Comparison of ENCODE assay signal across 14 cellular contexts in genomic region chr1:198072177-198072576, GRCh38.
A peak's percentile ranks its signal among the peaks of the same experiment; 100 is the strongest.
DNase-seq lines count a peak whose midpoint lies in the region; ATAC-seq, FAIRE-seq and TF ChIP-seq lines count a peak whose summit lies in the region.
"Had no signal": no experiment of that assay in that cellular context is flagged by ENCODE, and none has a peak within 500 bp of the region (broad histone marks: within the 10 kb centered on the region; RNA-seq: fewer than 3 reads in every experiment).

No MANE protein-coding gene starts in this region.

- H3K36me3 ChIP-seq in IMR-90 (ENCODE audit: control insufficient read depth, insufficient read depth, low read length): no peaks in the 10 kb centered on the region
- no peaks in the 10 kb centered on the region for H3K36me3 ChIP-seq in astrocyte (ENCODE audit: insufficient read depth, low read length)
- H3K36me3 ChIP-seq: SJCRH30 had no signal

- H3K4me1 ChIP-seq in IMR-90 (ENCODE audit: control insufficient read depth, insufficient read depth, low read length): no peaks in the 10 kb centered on the region
- H3K4me1 ChIP-seq in astrocyte (ENCODE audit: insufficient read depth, low read length): no peaks in the 10 kb centered on the region
- H3K4me1 ChIP-seq: SJCRH30 had no signal

- FAIRE-seq in astrocyte (lab: Jason Lieb, UNC): no peak

- H2AK5ac ChIP-seq in IMR-90 (ENCODE audit: low read depth, low read length): no peak overlapping the region; the same call in 1 of the 2 replicates

- H3K27ac Mint-ChIP-seq in astrocyte (ENCODE audit: unreplicated experiment): no peak overlapping the region
- H3K27ac Mint-ChIP-seq in natural killer cell treated with Interleukin-12 subunit alpha and Interleukin-12 subunit beta and Interleukin-15 and Interleukin-18, amount 100 ng/mL, for 72 hours: no peak overlapping the region

- no peak overlapping the region for H4K5ac ChIP-seq in IMR-90 (ENCODE audit: low read depth, low read length)

- H3K9ac ChIP-seq in IMR-90 (ENCODE audit: low read depth, low read length) (no peak overlapping the region), astrocyte (ENCODE audit: low read length) (no peak overlapping the region)

- H3K4me2 ChIP-seq in IMR-90 (ENCODE audit: low read depth, low read length) (no peak overlapping the region), astrocyte (ENCODE audit: low read length) (no peak overlapping the region)

- H2AFZ ChIP-seq in IMR-90 (replicated peaks; ENCODE audit: low read length, poor library complexity) (peak overlapping the region; percentile 29), astrocyte (ENCODE audit: low read depth, low read length) (no peak overlapping the region)

- H3K9me3 ChIP-seq in IMR-90 (ENCODE audit: control insufficient read depth, insufficient read depth, low read length) (no peaks in the 10 kb centered on the region), astrocyte (ENCODE audit: insufficient read depth, low read depth, low read length) (no peaks in the 10 kb centered on the region)
- H3K9me3 ChIP-seq: SJCRH30 had no signal

- no peak overlapping the region for H2BK120ac ChIP-seq in IMR-90 (ENCODE audit: low read depth, low read length)

- no peak overlapping the region for H3K56ac ChIP-seq in IMR-90 (ENCODE audit: extremely low read depth, insufficient read depth, low read length)

- no peak for TF ChIP-seq POLR2A in IMR-90 (IDR thresholded peaks at IDR 0.05; ENCODE audit: low read depth, low read length)

- TF ChIP-seq RAD21 in IMR-90 (IDR thresholded peaks at IDR 0.05; ENCODE audit: low read length): peak; percentile 31; the same call in 1 of the 2 replicates

- no peak overlapping the region for H4K91ac ChIP-seq in IMR-90 (ENCODE audit: insufficient read depth, low read depth, low read length)

- dilution Hi-C loops in IMR-90 (cut with HindIII; ENCODE audit: low sequenced_read_pairs, unreplicated experiment): no loop called here

- H3K27ac ChIP-seq in IMR-90 (ENCODE audit: insufficient read depth, low read length): no peak overlapping the region
- no peak overlapping the region for H3K27ac ChIP-seq in astrocyte (ENCODE audit: low read depth, low read length)
- H3K27ac ChIP-seq: SJCRH30 had no signal

- POLR2A ChIA-PET in IMR-90 (lab: Charles Lee; ENCODE audit: unreplicated experiment): no interaction called here

- H3K23ac ChIP-seq in IMR-90 (ENCODE audit: low read depth, low read length): no peak overlapping the region

- no peak overlapping the region for H3K18ac ChIP-seq in IMR-90 (ENCODE audit: low read depth, low read length)

- no peaks in the 10 kb centered on the region for H3K9me3 Mint-ChIP-seq in astrocyte (ENCODE audit: unreplicated experiment)
- no peaks in the 10 kb centered on the region for H3K9me3 Mint-ChIP-seq in natural killer cell treated with Interleukin-12 subunit alpha and Interleukin-12 subunit beta and Interleukin-15 and Interleukin-18, amount 100 ng/mL, for 72 hours

- no peak overlapping the region for H2BK20ac ChIP-seq in IMR-90 (ENCODE audit: low read depth, low read length)

- no peaks in the 10 kb centered on the region for H3K79me2 ChIP-seq in astrocyte (ENCODE audit: insufficient read depth, low read length)

- H4K20me1 ChIP-seq in IMR-90 (ENCODE audit: insufficient read depth, low read length) (no peaks in the 10 kb centered on the region), astrocyte (ENCODE audit: insufficient read depth, low read length) (no peaks in the 10 kb centered on the region)

- WGBS in IMR-90 (ENCODE audit: extremely low coverage in 2 of 2, insufficient read length in 1 of 2), 2 experiments: no CpG with 5 or more reads among the region's 1 CpG

- H2AK9ac ChIP-seq in IMR-90 (replicated peaks; ENCODE audit: low read depth, low read length, poor library complexity): no peak overlapping the region

- TF ChIP-seq CTCF in AG10803 (conservative IDR thresholded peaks at IDR 0.05; ENCODE audit: low read length) (peak; percentile 48), IMR-90 (conservative IDR thresholded peaks at IDR 0.05; ENCODE audit: low read depth, low read length) (peak; percentile 26; the same call in 1 of the 2 replicates), astrocyte (IDR thresholded peaks at IDR 0.05; ENCODE audit: insufficient read depth, low read depth, low read length) (peak; percentile 24)

- ATAC-seq in IMR-90 (ENCODE audit: low read depth) (no peak), HG02798 (IDR thresholded peaks at IDR 0.05; ENCODE audit: poor library complexity, unreplicated experiment) (no peak)
- ATAC-seq in natural killer cell treated with Interleukin-12 subunit alpha and Interleukin-12 subunit beta and Interleukin-15 and Interleukin-18, amount 100 ng/mL, for 72 hours: no peak

- H3K4me3 ChIP-seq in AG10803 (ENCODE audit: low read length) (no peak overlapping the region), IMR-90 (ENCODE audit: insufficient read depth, low read depth, low read length) (no peak overlapping the region), astrocyte (ENCODE audit: insufficient read depth, low read depth, low read length) (no peak overlapping the region)
- H3K4me3 ChIP-seq: SJCRH30 had no signal

- CTCF ChIA-PET in IMR-90 (lab: Yijun Ruan, JAX): no interaction called here

- no peaks in the 10 kb centered on the region for H3K9me1 ChIP-seq in IMR-90 (ENCODE audit: insufficient read depth, low read length)

- H3K79me1 ChIP-seq in IMR-90 (ENCODE audit: low read depth in 1 of 2, low read length in 2 of 2): no peaks in the 10 kb centered on the region

- no peaks in the 10 kb centered on the region for H3K4me1 Mint-ChIP-seq in astrocyte (ENCODE audit: low read depth, unreplicated experiment)
- no peaks in the 10 kb centered on the region for H3K4me1 Mint-ChIP-seq in natural killer cell treated with Interleukin-12 subunit alpha and Interleukin-12 subunit beta and Interleukin-15 and Interleukin-18, amount 100 ng/mL, for 72 hours (ENCODE audit: low read depth in 2 of 2)
- H3K4me1 Mint-ChIP-seq: naive B cell had no signal

- no peaks in the 10 kb centered on the region for H3K27me3 Mint-ChIP-seq in astrocyte (ENCODE audit: low read depth, unreplicated experiment)
- H3K27me3 Mint-ChIP-seq in natural killer cell treated with Interleukin-12 subunit alpha and Interleukin-12 subunit beta and Interleukin-15 and Interleukin-18, amount 100 ng/mL, for 72 hours: peaks cover 26 to 53% of the 10 kb centered on the region in 2 donors

- no peak overlapping the region for H2BK5ac ChIP-seq in IMR-90 (ENCODE audit: low read depth, low read length, poor library complexity, severe bottlenecking)

- in situ Hi-C loops in IMR-90 (cut with MboI; ENCODE audit: low sequenced_read_pairs): no loop called here

- no peaks in the 10 kb centered on the region for H3K27me3 ChIP-seq in IMR-90 (ENCODE audit: control insufficient read depth, insufficient read depth, low read length)
- H3K27me3 ChIP-seq in astrocyte (ENCODE audit: insufficient read depth, low read length): no peaks in the 10 kb centered on the region
- H3K27me3 ChIP-seq: SJCRH30 had no signal

- H3K4ac ChIP-seq in IMR-90 (ENCODE audit: low read depth, low read length): no peak overlapping the region

- H3K14ac ChIP-seq in IMR-90 (replicated peaks; ENCODE audit: low read depth, low read length): no peak overlapping the region

- no peak overlapping the region for H2BK15ac ChIP-seq in IMR-90 (ENCODE audit: low read depth, low read length)

- no peak overlapping the region for H3K4me3 Mint-ChIP-seq in astrocyte (ENCODE audit: unreplicated experiment)
- H3K4me3 Mint-ChIP-seq in natural killer cell treated with Interleukin-12 subunit alpha and Interleukin-12 subunit beta and Interleukin-15 and Interleukin-18, amount 100 ng/mL, for 72 hours: no peak overlapping the region
- H3K4me3 Mint-ChIP-seq: naive B cell had no signal

- intact Hi-C loops in IMR-90 (cut with micrococcal nuclease): no loop called here

- no peak overlapping the region for H4K8ac ChIP-seq in IMR-90 (ENCODE audit: low read depth in 2 of 2, low read length in 2 of 2)

- no peaks in the 10 kb centered on the region for H3K36me3 Mint-ChIP-seq in astrocyte (ENCODE audit: low read depth, unreplicated experiment)
- H3K36me3 Mint-ChIP-seq in natural killer cell treated with Interleukin-12 subunit alpha and Interleukin-12 subunit beta and Interleukin-15 and Interleukin-18, amount 100 ng/mL, for 72 hours: no peaks in the 10 kb centered on the region
- H3K36me3 Mint-ChIP-seq: naive B cell had no signal

- peak; percentile 11 for DNase-seq in AG10803 (ENCODE audit: low read depth)
- DNase-seq in IMR-90: no peak
- no peak for DNase-seq in astrocyte (ENCODE audit: low read depth)
- DNase-seq in hepatic stellate cell (ENCODE audit: low spot score): peak; percentile 1
- no peak for DNase-seq in germinal center (ENCODE audit: low spot score)
- DNase-seq in natural killer cell treated with Interleukin-12 subunit alpha and Interleukin-12 subunit beta and Interleukin-15 and Interleukin-18, amount 100 ng/mL, for 72 hours (ENCODE audit: low spot score): no peak
- no peak for DNase-seq in putamen (ENCODE audit: low spot score)
- DNase-seq: activated T-cell treated with anti-CD3 and anti-CD28 coated beads for 4 hours, amygdala, GDM1, naive B cell, NCI-H510A, SJCRH30 had no signal

- BruUV-seq in IMR-90 (replicated peaks; lab: Mats Ljungman, UMichigan): no TSS peak

TF ChIP-seq in IMR-90, 13 proteins besides CTCF, POLR2A, EP300 and RAD21:
- no peak for TF ChIP-seq MXI1 (IDR thresholded peaks at IDR 0.05; ENCODE audit: borderline replicate concordance, low read depth, low read length)
- TF ChIP-seq SMC3 (IDR thresholded peaks at IDR 0.05; ENCODE audit: low read depth, low read length): peak; percentile 22; the same call in 1 of the 2 replicates
- TF ChIP-seq RCOR1 (IDR thresholded peaks at IDR 0.05; ENCODE audit: insufficient replicate concordance, low read length): no peak

Comparison
In these comparisons a context has a peak if more than half of its experiments do, and no peak if none do; other contexts are left out.
1. DNase-seq: peak in AG10803 (single experiment) and hepatic stellate cell (single experiment); none in IMR-90 (single experiment), astrocyte (single experiment), germinal center (single experiment), natural killer cell treated with Interleukin-12 subunit alpha and Interleukin-12 subunit beta and Interleukin-15 and Interleukin-18, amount 100 ng/mL, for 72 hours (single experiment) and putamen (single experiment).
2. Peak in every context shown above with its lines, with median percentiles within 50 percentile points of each other: CTCF ChIP-seq.